ENCODE assay signal across 15 cellular contexts in genomic region chr9:77906991-77907390, GRCh38.
DNase-seq lines count a peak whose midpoint lies in the region; TF ChIP-seq lines count a peak whose summit lies in the region.
"Had no signal": no experiment of that assay in that cellular context is flagged by ENCODE, and none has a peak within 500 bp of the region (broad histone marks: within the 10 kb centered on the region; RNA-seq: fewer than 3 reads in every experiment).

No MANE protein-coding gene starts in this region.

- BruUV-seq in Calu3 (replicated peaks; lab: Mats Ljungman, UMichigan): no TSS peak

- H3K9ac ChIP-seq in Loucy (ENCODE audit: low read depth, low read length, poor library complexity, severe bottlenecking): peak overlapping the region; percentile 84
- H3K9ac ChIP-seq: BLaER1 had no signal

- no peaks in the 10 kb centered on the region for H4K20me1 ChIP-seq in Loucy (ENCODE audit: insufficient read depth, low read length, poor library complexity, severe bottlenecking)
- peaks cover 3% of the 10 kb centered on the region for H4K20me1 ChIP-seq in osteoblast (ENCODE audit: insufficient read depth, low read length)
- H4K20me1 ChIP-seq: BLaER1 had no signal

- no peak overlapping the region for H3K4me3 Mint-ChIP-seq in Calu3 (ENCODE audit: low read depth, unreplicated experiment)
- H3K4me3 Mint-ChIP-seq in dendritic cell treated with granulocyte-macrophage colony-stimulating factor and Interleukin-4, amounts not matched to agents 40 ng/mL and 50 ng/mL, for 4 days: no peak overlapping the region
- H3K4me3 Mint-ChIP-seq: IgD-negative memory B cell had no signal

- POLR2A ChIA-PET in RWPE1 (lab: Yijun Ruan, JAX; ENCODE audit: low non-redundant PET): no interaction called here

- intact Hi-C loops in Calu3 (cut with micrococcal nuclease; ENCODE audit: unreplicated experiment): loop anchor here (10.0 kb wide), 1 partner anchor 48 kb away; no protein-coding TSS in a partner anchor
- intact Hi-C loops in dendritic cell treated with granulocyte-macrophage colony-stimulating factor and Interleukin-4, amounts not matched to agents 40 ng/mL and 50 ng/mL, for 4 days (cut with micrococcal nuclease): no loop called here

- no peaks in the 10 kb centered on the region for H3K9me2 ChIP-seq in Loucy (replicated peaks; ENCODE audit: low read depth, low read length)

- no peak overlapping the region for H2AFZ ChIP-seq in Loucy (ENCODE audit: low read length)
- no peak overlapping the region for H2AFZ ChIP-seq in osteoblast (ENCODE audit: low read length)

- H3F3A ChIP-seq in Loucy (ENCODE audit: low read depth): peaks cover 29% of the 10 kb centered on the region

- CTCF ChIA-PET in Calu3 (lab: Charles Lee) (no interaction called here), RWPE1 (lab: Yijun Ruan, JAX) (no interaction called here)

- H3K79me2 ChIP-seq in Loucy (ENCODE audit: insufficient read depth, low read length) (peaks cover 86% of the 10 kb centered on the region), osteoblast (ENCODE audit: insufficient read depth, low read length) (peaks cover 48% of the 10 kb centered on the region)

- TF ChIP-seq CTCF in Calu3 (IDR thresholded peaks at IDR 0.05; ENCODE audit: unreplicated experiment) (no peak), Loucy (conservative IDR thresholded peaks at IDR 0.05; ENCODE audit: low read length) (no peak), osteoblast (IDR thresholded peaks at IDR 0.05; ENCODE audit: extremely low read depth, low read depth, low read length) (no peak), RWPE1 (conservative IDR thresholded peaks at IDR 0.05; ENCODE audit: low read depth) (no peak)

- H3K9me3 ChIP-seq in Loucy (ENCODE audit: insufficient read depth, low read depth, low read length) (no peaks in the 10 kb centered on the region), osteoblast (ENCODE audit: low read depth, low read length) (no peaks in the 10 kb centered on the region)

- DNase-seq in Calu3 (no peak), osteoblast (ENCODE audit: insufficient read length, low spot score, missing footprints) (no peak), RWPE1 (ENCODE audit: low spot score) (no peak), NCI-H187 (lab: John Stamatoyannopoulos, UW) (no peak), substantia nigra (lab: John Stamatoyannopoulos, UW) (no peak)
- DNase-seq: COR-L47, NCI-H1105 treated with DMSO at 0.1 percent for 48 hours, NCI-H2029, NCI-H2171 treated with DMSO at 0.1 percent for 48 hours, SIG-M5, SW 1271 had no signal

- H3K36me3 Mint-ChIP-seq in Calu3 (ENCODE audit: insufficient read depth, unreplicated experiment): no peaks in the 10 kb centered on the region
- peaks cover 62% of the 10 kb centered on the region for H3K36me3 Mint-ChIP-seq in dendritic cell treated with granulocyte-macrophage colony-stimulating factor and Interleukin-4, amounts not matched to agents 40 ng/mL and 50 ng/mL, for 4 days (ENCODE audit: low read depth)
- H3K36me3 Mint-ChIP-seq: IgD-negative memory B cell had no signal

- H3K27me3 Mint-ChIP-seq in Calu3 (ENCODE audit: unreplicated experiment): no peaks in the 10 kb centered on the region
- no peaks in the 10 kb centered on the region for H3K27me3 Mint-ChIP-seq in dendritic cell treated with granulocyte-macrophage colony-stimulating factor and Interleukin-4, amounts not matched to agents 40 ng/mL and 50 ng/mL, for 4 days

- H3K4me1 Mint-ChIP-seq in Calu3 (ENCODE audit: low read depth, unreplicated experiment): peaks cover 35% of the 10 kb centered on the region
- peaks cover 65% of the 10 kb centered on the region for H3K4me1 Mint-ChIP-seq in dendritic cell treated with granulocyte-macrophage colony-stimulating factor and Interleukin-4, amounts not matched to agents 40 ng/mL and 50 ng/mL, for 4 days (ENCODE audit: low read depth)

- peaks cover 90% of the 10 kb centered on the region for H3K4me1 ChIP-seq in Loucy (ENCODE audit: insufficient read depth, low read length, poor library complexity, severe bottlenecking)
- H3K4me1 ChIP-seq in osteoblast (ENCODE audit: insufficient read depth, low read length): peaks cover 17% of the 10 kb centered on the region

- H3K27me3 ChIP-seq in Loucy (ENCODE audit: insufficient read depth, low read length, poor library complexity, severe bottlenecking): no peaks in the 10 kb centered on the region
- no peaks in the 10 kb centered on the region for H3K27me3 ChIP-seq in osteoblast (ENCODE audit: insufficient read depth, low read length)
- H3K27me3 ChIP-seq: BLaER1 had no signal

- H3K36me3 ChIP-seq in Loucy (ENCODE audit: insufficient read depth, low read length) (peaks cover 8% of the 10 kb centered on the region), osteoblast (ENCODE audit: insufficient read depth, low read length) (no peaks in the 10 kb centered on the region)

- H3K27ac ChIP-seq in osteoblast (ENCODE audit: low read depth, low read length): no peak overlapping the region
- no peak overlapping the region for H3K27ac ChIP-seq in RWPE1
- H3K27ac ChIP-seq in substantia nigra (ENCODE audit: low read depth, low read length, poor library complexity, severe bottlenecking): no peak overlapping the region

- H3K4me2 ChIP-seq in Loucy (ENCODE audit: low read depth, low read length, poor library complexity, severe bottlenecking) (peak overlapping the region; percentile 80), osteoblast (ENCODE audit: insufficient read depth, low read length) (peak overlapping the region; percentile 51)

- H3K27ac Mint-ChIP-seq in Calu3 (ENCODE audit: unreplicated experiment): peak overlapping the region; percentile 69
- H3K27ac Mint-ChIP-seq in dendritic cell treated with granulocyte-macrophage colony-stimulating factor and Interleukin-4, amounts not matched to agents 40 ng/mL and 50 ng/mL, for 4 days: peak overlapping the region; percentile 40
- H3K27ac Mint-ChIP-seq: IgD-negative memory B cell had no signal

- no peaks in the 10 kb centered on the region for H3K9me3 Mint-ChIP-seq in Calu3 (ENCODE audit: low read depth, unreplicated experiment)
- H3K9me3 Mint-ChIP-seq in dendritic cell treated with granulocyte-macrophage colony-stimulating factor and Interleukin-4, amounts not matched to agents 40 ng/mL and 50 ng/mL, for 4 days: no peaks in the 10 kb centered on the region
- H3K9me3 Mint-ChIP-seq: IgD-negative memory B cell had no signal

- H3K4me3 ChIP-seq in Loucy (ENCODE audit: low read length, poor library complexity, severe bottlenecking) (peak overlapping the region; percentile 63), osteoblast (ENCODE audit: insufficient read depth, low read length) (no peak overlapping the region)
- H3K4me3 ChIP-seq: BLaER1 had no signal
